ENCODE assay signal across 7 cellular contexts in genomic region chr1:110860620-110861019, GRCh38. TPM values are rescaled to one million over a fixed set of nuclear protein-coding genes. Genes with fewer than 3 reads are reported as not detected.
"Had no signal": no experiment of that assay in that cellular context is flagged by ENCODE, and none has a peak within 500 bp of the region (broad histone marks: within the 10 kb centered on the region; RNA-seq: fewer than 3 reads in every experiment).

No MANE protein-coding gene starts in this region.

RNA-seq across cellular contexts. Expression of gene CD53, which starts 12.3 kb away (rescaled TPM):
- total RNA-seq: dermis microvascular lymphatic vessel endothelial cell, endodermal cell, glomerular endothelial cell, kidney epithelial cell, lung microvascular endothelial cell, mesothelial cell of epicardium, myocyte had no signal
